Comparison of ENCODE assay signal across 8 cellular contexts in the genomic region with DNA sequence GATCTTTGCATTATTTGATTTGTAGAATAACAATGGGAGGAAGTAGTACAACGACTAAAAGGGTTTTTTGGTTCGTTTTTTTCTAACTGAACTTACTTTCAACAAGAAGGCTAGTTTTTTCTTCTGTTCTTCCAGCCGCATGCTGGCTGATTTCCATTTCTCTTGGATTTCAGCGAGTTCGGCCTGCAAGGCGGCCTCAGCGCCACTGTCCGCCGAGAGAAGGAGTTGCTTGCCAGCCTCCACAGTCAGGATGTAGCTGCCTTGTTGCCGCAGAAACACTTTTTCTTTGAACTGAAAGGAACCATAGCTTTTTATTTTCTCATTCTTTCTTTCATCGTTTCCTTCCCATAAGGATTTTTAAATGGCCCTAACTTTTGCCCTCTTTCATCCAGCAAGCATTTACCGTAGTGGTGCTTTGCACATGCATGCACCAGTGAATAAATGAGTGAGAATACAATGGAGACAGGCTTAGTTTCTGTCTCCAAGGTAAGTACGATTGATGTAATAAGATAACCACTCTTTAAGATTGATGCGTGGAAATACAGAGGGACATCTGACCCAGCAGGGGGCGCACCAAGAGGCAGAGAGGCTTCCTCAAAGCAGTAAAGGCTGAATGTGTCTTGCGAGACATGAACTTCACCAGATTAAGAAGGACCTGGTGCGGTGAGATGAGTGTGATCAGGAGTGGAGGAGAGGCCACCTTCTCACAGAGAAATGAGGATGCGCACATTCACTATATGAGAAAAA.
DNase-seq lines count a peak whose midpoint lies in the region; ATAC-seq, FAIRE-seq and TF ChIP-seq lines count a peak whose summit lies in the region.

No MANE protein-coding gene starts in this region.

- no peak overlapping the region for H3K27ac Mint-ChIP-seq in T-helper 2 cell treated with Interferon-gamma antibody and Interleukin-4, amounts not matched to agents 5 μg/mL and 100 μg/mL, for 36 hours

- no peaks in the 10 kb centered on the region for H3K27me3 ChIP-seq in endothelial cell of umbilical vein (ENCODE audit: control insufficient read depth in 2 of 2, insufficient read depth in 2 of 2, low read length in 2 of 2)
- no peaks in the 10 kb centered on the region for H3K27me3 ChIP-seq in parathyroid adenoma (ENCODE audit: control insufficient read depth, insufficient read depth, low read length)

- TF ChIP-seq POLR2A in endothelial cell of umbilical vein (IDR thresholded peaks at IDR 0.05; ENCODE audit: low read depth, low read length), result no peak

- H3K9me3 Mint-ChIP-seq in T-helper 2 cell treated with Interferon-gamma antibody and Interleukin-4, amounts not matched to agents 5 μg/mL and 100 μg/mL, for 36 hours, result no peaks in the 10 kb centered on the region

- FAIRE-seq in endothelial cell of umbilical vein (lab: Jason Lieb, UNC), result peak; percentile 63

- no peak for ATAC-seq in HG03442 (IDR thresholded peaks at IDR 0.05; ENCODE audit: unreplicated experiment)

- H3K4me3 Mint-ChIP-seq in T-helper 2 cell treated with Interferon-gamma antibody and Interleukin-4, amounts not matched to agents 5 μg/mL and 100 μg/mL, for 36 hours, result no peak overlapping the region

- H3K79me2 ChIP-seq in endothelial cell of umbilical vein (ENCODE audit: control insufficient read depth, insufficient read depth, low read length) (no peaks in the 10 kb centered on the region), parathyroid adenoma (no peaks in the 10 kb centered on the region)

- H3K27ac ChIP-seq in VCaP (no peak overlapping the region), endothelial cell of umbilical vein (ENCODE audit: insufficient read depth, low read depth, low read length) (no peak overlapping the region), parathyroid adenoma (no peak overlapping the region)

- H3K4me3 ChIP-seq in endothelial cell of umbilical vein (replicated peaks in 1 of 3; ENCODE audit: insufficient read depth in 1 of 3, low read depth in 1 of 3, low read length in 3 of 3) (no peak overlapping the region), parathyroid adenoma (ENCODE audit: low read depth, low read length) (no peak overlapping the region)

- TF ChIP-seq CTCF in VCaP (conservative IDR thresholded peaks at IDR 0.05) (0 out of 2 replicates have a peak, but pooled peaks have one; percentile 22), endothelial cell of umbilical vein (IDR thresholded peaks at IDR 0.05; ENCODE audit: extremely low read depth in 1 of 2, insufficient read depth in 1 of 2, low read depth in 1 of 2, low read length in 2 of 2) (peak; percentile 17 to 48), parathyroid adenoma (IDR thresholded peaks at IDR 0.05) (peak; percentile 13)

- H3K4me1 Mint-ChIP-seq in T-helper 2 cell treated with Interferon-gamma antibody and Interleukin-4, amounts not matched to agents 5 μg/mL and 100 μg/mL, for 36 hours (ENCODE audit: low read depth), result peaks cover 3% of the 10 kb centered on the region

- intact Hi-C loops in endothelial cell of umbilical vein (cut with micrococcal nuclease), result loop anchor here (1.0 to 10.0 kb wide), 2 partner anchors 129 to 441 kb away; no protein-coding TSS in a partner anchor

- CTCF ChIA-PET in endothelial cell of umbilical vein (lab: Charles Lee), result interaction anchor here (0.6 to 2.4 kb wide), 3 partner anchors 11 to 151 kb away, joined by 3 to 10 read pairs (median 3); no protein-coding TSS in a partner anchor

- H3K4me1 ChIP-seq in endothelial cell of umbilical vein (ENCODE audit: control insufficient read depth, extremely low read depth, insufficient read depth, low read length) (no peaks in the 10 kb centered on the region), parathyroid adenoma (no peaks in the 10 kb centered on the region)

- dilution Hi-C loops in endothelial cell of umbilical vein (cut with MboI; ENCODE audit: extremely low pct_ligation_motif_present, low sequenced_read_pairs), result no loop called here

- peaks cover 49% of the 10 kb centered on the region for H3K36me3 Mint-ChIP-seq in T-helper 2 cell treated with Interferon-gamma antibody and Interleukin-4, amounts not matched to agents 5 μg/mL and 100 μg/mL, for 36 hours (ENCODE audit: low read depth)

- POLR2A ChIA-PET in endothelial cell of umbilical vein (lab: Charles Lee), result no interaction called here

- no peak overlapping the region for H2AFZ ChIP-seq in endothelial cell of umbilical vein (ENCODE audit: low read depth, low read length)
- no peak overlapping the region for H2AFZ ChIP-seq in parathyroid adenoma

- H3K9ac ChIP-seq in endothelial cell of umbilical vein (replicated peaks; ENCODE audit: extremely low read depth, insufficient read depth, low read length), result no peak overlapping the region
- H3K9ac ChIP-seq in parathyroid adenoma, result no peak overlapping the region

- BruUV-seq in endothelial cell of umbilical vein (replicated peaks; lab: Mats Ljungman, UMichigan), result no TSS peak

- H3K36me3 ChIP-seq in endothelial cell of umbilical vein (ENCODE audit: control insufficient read depth in 2 of 2, extremely low read depth in 1 of 2, insufficient read depth in 2 of 2, low read length in 2 of 2), result peaks cover 0 to 9% of the 10 kb centered on the region in 2 experiments
- no peaks in the 10 kb centered on the region for H3K36me3 ChIP-seq in parathyroid adenoma (ENCODE audit: control insufficient read depth, insufficient read depth, low read length)

- H3K9me1 ChIP-seq in endothelial cell of umbilical vein (replicated peaks; ENCODE audit: control insufficient read depth, extremely low read depth, insufficient read depth, low read length), result no peaks in the 10 kb centered on the region

- H3K27me3 Mint-ChIP-seq in T-helper 2 cell treated with Interferon-gamma antibody and Interleukin-4, amounts not matched to agents 5 μg/mL and 100 μg/mL, for 36 hours (ENCODE audit: low read depth), result no peaks in the 10 kb centered on the region

- H3K4me2 ChIP-seq in endothelial cell of umbilical vein (ENCODE audit: insufficient read depth, low read length) (no peak overlapping the region), parathyroid adenoma (ENCODE audit: low read length) (no peak overlapping the region)

- no peaks in the 10 kb centered on the region for H4K20me1 ChIP-seq in endothelial cell of umbilical vein (replicated peaks; ENCODE audit: control insufficient read depth, extremely low read depth, insufficient read depth, low read length)

- no peaks in the 10 kb centered on the region for H3K9me3 ChIP-seq in endothelial cell of umbilical vein (replicated peaks; ENCODE audit: control insufficient read depth, insufficient read depth, low read length)
- H3K9me3 ChIP-seq in parathyroid adenoma (ENCODE audit: control insufficient read depth, low read length), result no peaks in the 10 kb centered on the region

- peak in 3 of 5 experiments; percentile 20 to 40 (median 32) for DNase-seq in T-helper 2 cell
- DNase-seq in T-helper 2 cell treated with Interferon-gamma antibody and Interleukin-4, amounts not matched to agents 5 μg/mL and 100 μg/mL, for 36 hours (ENCODE audit: low spot score), result no peak
- peak; percentile 37 for DNase-seq in endothelial cell of umbilical vein (ENCODE audit: low read depth, low spot score)
- DNase-seq in NOMO-1 treated with DMSO at 0.1 percent for 48 hours (lab: John Stamatoyannopoulos, UW; ENCODE audit: unreplicated experiment), result no peak
- no peak for DNase-seq in NCI-H2227 treated with DMSO at 0.1 percent for 48 hours (lab: John Stamatoyannopoulos, UW)

TF ChIP-seq in endothelial cell of umbilical vein, 7 proteins besides CTCF, POLR2A, EP300 and RAD21:
- TF ChIP-seq GATA2 (IDR thresholded peaks at IDR 0.05; ENCODE audit: insufficient read depth, insufficient read length, low read depth, low read length), result no peak
- TF ChIP-seq JUN (IDR thresholded peaks at IDR 0.05; ENCODE audit: borderline replicate concordance, insufficient read depth, insufficient read length, low read depth), result no peak

Comparison
In these comparisons a context has a peak if more than half of its experiments do, and no peak if none do; other contexts are left out.
1. DNase-seq: peak in T-helper 2 cell (3 of 5) and endothelial cell of umbilical vein (single experiment); none in T-helper 2 cell treated with Interferon-gamma antibody and Interleukin-4, amounts not matched to agents 5 μg/mL and 100 μg/mL, for 36 hours (single experiment), NOMO-1 treated with DMSO at 0.1 percent for 48 hours (single experiment) and NCI-H2227 treated with DMSO at 0.1 percent for 48 hours (single experiment).
2. Peak in every context shown above with its lines, with median percentiles within 50 percentile points of each other: CTCF ChIP-seq.